ENCODE assay signal across 1 cellular context in the genomic region with DNA sequence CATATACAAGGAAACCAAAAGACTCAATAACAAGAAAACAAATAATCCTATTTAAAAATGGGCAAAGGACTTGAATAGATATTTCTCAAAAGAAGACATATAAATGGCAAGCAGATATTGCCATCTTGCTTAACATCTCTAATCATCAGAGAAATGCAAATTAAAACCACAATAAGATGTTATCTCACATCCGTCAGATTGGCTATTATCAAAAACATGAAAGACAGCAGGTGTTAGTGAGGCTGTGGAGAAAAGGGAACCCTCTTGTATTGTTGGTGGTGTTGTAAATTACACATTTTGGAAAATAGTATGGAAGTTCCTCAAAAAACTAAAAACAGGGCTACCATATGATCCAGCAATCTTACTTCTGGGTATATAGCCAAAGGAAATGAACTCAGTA.
TF ChIP-seq lines count a peak whose summit lies in the region.

No MANE protein-coding gene starts in this region.

TF ChIP-seq in HepG2, 621 proteins besides CTCF, POLR2A, EP300 and RAD21:
- TF ChIP-seq ZNF766 (CRISPR knock-in tag; IDR thresholded peaks at IDR 0.05; ENCODE audit: borderline replicate concordance) (no peak), SIX1 (CRISPR knock-in tag; IDR thresholded peaks at IDR 0.05; ENCODE audit: borderline replicate concordance) (no peak), HIVEP1 (CRISPR knock-in tag; IDR thresholded peaks at IDR 0.05) (no peak)
